Comparison of ENCODE assay signal across 12 cellular contexts in the genomic region with DNA sequence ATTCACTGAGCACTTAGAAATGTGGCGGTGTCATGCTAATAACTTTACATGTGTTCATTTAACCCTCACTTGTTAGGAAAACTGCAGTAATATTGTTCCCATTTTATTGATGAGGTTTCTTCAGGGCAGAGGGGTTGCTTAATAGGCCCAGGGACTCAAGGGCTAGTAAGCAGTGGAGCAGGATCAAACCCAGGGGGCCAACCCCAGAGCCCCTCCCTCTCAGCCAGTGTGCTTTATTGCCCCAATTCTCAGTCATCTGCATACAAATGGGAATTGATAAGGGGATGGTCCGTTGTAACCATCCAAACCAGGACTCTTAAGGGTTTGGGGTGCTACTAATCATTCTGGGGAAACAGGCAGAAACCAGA.
A peak's percentile ranks its signal among the peaks of the same experiment; 100 is the strongest.
DNase-seq lines count a peak whose midpoint lies in the region; ATAC-seq and TF ChIP-seq lines count a peak whose summit lies in the region.
"Had no signal": no experiment of that assay in that cellular context is flagged by ENCODE, and none has a peak within 500 bp of the region (broad histone marks: within the 10 kb centered on the region; RNA-seq: fewer than 3 reads in every experiment).

No MANE protein-coding gene starts in this region.

- H3K4me1 ChIP-seq in iPS DF 6.9 (ENCODE audit: control insufficient read depth, insufficient read depth, low read length), result peaks cover 2% of the 10 kb centered on the region; the same call in 1 of the 2 replicates

- DNase-seq in activated CD4-positive, alpha-beta T cell treated with anti-CD3 and anti-CD28 coated beads, Interleukin-2, amount 10 ng/mL, durations not matched to agents 7 days and 5 days, result no peak
- no peak for DNase-seq in activated CD4-positive, alpha-beta T cell treated with anti-CD3 and anti-CD28 coated beads for 48 hours
- DNase-seq in activated B cell treated with CpG ODN at 0.5 μM for 24 hours (no peak), iPS DF 6.9 (ENCODE audit: low read depth, low spot score) (no peak), progenitor cell of endocrine pancreas (ENCODE audit: low spot score, unreplicated experiment) (no peak), NAMALWA (ENCODE audit: low spot score) (no peak), NCI-H510A (lab: John Stamatoyannopoulos, UW) (no peak)
- no peak for DNase-seq in stimulated activated CD4-positive, alpha-beta T cell treated with anti-CD3 and anti-CD28 coated beads, Interleukin-4, amount 100 ng/mL, for 1 hour
- DNase-seq: activated CD4-positive, alpha-beta T cell treated with anti-CD3 and anti-CD28 coated beads for 4 hours; brain microvascular endothelial cell; NCI-H2227 treated with DMSO at 0.1 percent for 48 hours; SHP77 treated with DMSO at 0.1 percent for 48 hours had no signal

- no peaks in the 10 kb centered on the region for H3K9me3 ChIP-seq in iPS DF 6.9 (ENCODE audit: control insufficient read depth, insufficient read depth, low read length)

- H3K27ac Mint-ChIP-seq in activated CD4-positive, alpha-beta T cell treated with anti-CD3 and anti-CD28 coated beads, Interleukin-2, amount 10 ng/mL, durations not matched to agents 7 days and 5 days, result peak overlapping the region; percentile 70
- H3K27ac Mint-ChIP-seq in activated B cell treated with CpG ODN at 0.5 μM for 24 hours (peak overlapping the region; percentile 88), progenitor cell of endocrine pancreas (peak overlapping the region; percentile 51)

- no peak overlapping the region for H3K4me3 ChIP-seq in iPS DF 6.9 (ENCODE audit: low read length)

- WGBS in iPS DF 6.9 (ENCODE audit: insufficient coverage, insufficient read length), result no CpG with 5 or more reads among the region's 2 CpGs

- no peaks in the 10 kb centered on the region for H3K9me3 Mint-ChIP-seq in activated CD4-positive, alpha-beta T cell treated with anti-CD3 and anti-CD28 coated beads, Interleukin-2, amount 10 ng/mL, durations not matched to agents 7 days and 5 days
- no peaks in the 10 kb centered on the region for H3K9me3 Mint-ChIP-seq in activated B cell treated with CpG ODN at 0.5 μM for 24 hours
- no peaks in the 10 kb centered on the region for H3K9me3 Mint-ChIP-seq in progenitor cell of endocrine pancreas (ENCODE audit: low read depth)

- intact Hi-C loops in activated B cell treated with CpG ODN at 0.5 μM for 24 hours (cut with micrococcal nuclease), result loop anchor here (2.0 kb wide), 1 partner anchor 16 kb away; no protein-coding TSS in a partner anchor

- peaks cover 72% of the 10 kb centered on the region for H3K36me3 Mint-ChIP-seq in activated CD4-positive, alpha-beta T cell treated with anti-CD3 and anti-CD28 coated beads, Interleukin-2, amount 10 ng/mL, durations not matched to agents 7 days and 5 days (ENCODE audit: low read depth)
- peaks cover 63% of the 10 kb centered on the region for H3K36me3 Mint-ChIP-seq in activated B cell treated with CpG ODN at 0.5 μM for 24 hours (ENCODE audit: low read depth)
- no peaks in the 10 kb centered on the region for H3K36me3 Mint-ChIP-seq in progenitor cell of endocrine pancreas (ENCODE audit: insufficient read depth)

- TF ChIP-seq CTCF in activated B cell treated with CpG ODN at 0.5 μM for 24 hours (IDR thresholded peaks at IDR 0.05) (no peak), progenitor cell of endocrine pancreas (IDR thresholded peaks at IDR 0.05; ENCODE audit: unreplicated experiment) (no peak)

- peak overlapping the region; percentile 79 for H3K27ac ChIP-seq in iPS DF 6.9 (ENCODE audit: low read length)
- H3K27ac ChIP-seq: brain microvascular endothelial cell had no signal

- peak overlapping the region; percentile 55 for H3K4me3 Mint-ChIP-seq in activated CD4-positive, alpha-beta T cell treated with anti-CD3 and anti-CD28 coated beads, Interleukin-2, amount 10 ng/mL, durations not matched to agents 7 days and 5 days
- H3K4me3 Mint-ChIP-seq in activated B cell treated with CpG ODN at 0.5 μM for 24 hours (peak overlapping the region; percentile 74), progenitor cell of endocrine pancreas (ENCODE audit: low read depth) (no peak overlapping the region)

- ATAC-seq in activated B cell treated with CpG ODN at 0.5 μM for 24 hours (ENCODE audit: low read depth), result no peak

- no peaks in the 10 kb centered on the region for H3K36me3 ChIP-seq in iPS DF 6.9 (ENCODE audit: control insufficient read depth, insufficient read depth, low read length)
- H3K36me3 ChIP-seq: brain microvascular endothelial cell had no signal

- H3K27me3 Mint-ChIP-seq in activated CD4-positive, alpha-beta T cell treated with anti-CD3 and anti-CD28 coated beads, Interleukin-2, amount 10 ng/mL, durations not matched to agents 7 days and 5 days, result no peaks in the 10 kb centered on the region
- no peaks in the 10 kb centered on the region for H3K27me3 Mint-ChIP-seq in activated B cell treated with CpG ODN at 0.5 μM for 24 hours
- no peaks in the 10 kb centered on the region for H3K27me3 Mint-ChIP-seq in progenitor cell of endocrine pancreas

- H3K4me1 Mint-ChIP-seq in activated CD4-positive, alpha-beta T cell treated with anti-CD3 and anti-CD28 coated beads, Interleukin-2, amount 10 ng/mL, durations not matched to agents 7 days and 5 days, result peaks cover 70% of the 10 kb centered on the region
- peaks cover 85% of the 10 kb centered on the region for H3K4me1 Mint-ChIP-seq in activated B cell treated with CpG ODN at 0.5 μM for 24 hours
- H3K4me1 Mint-ChIP-seq in progenitor cell of endocrine pancreas (ENCODE audit: low read depth), result peaks cover 23% of the 10 kb centered on the region

- CTCF ChIA-PET in activated CD4-positive, alpha-beta T cell treated with anti-CD3 and anti-CD28 coated beads, Interleukin-2, amount 10 ng/mL, durations not matched to agents 7 days and 5 days (lab: Charles Lee), result interaction anchor here (1.0 kb wide), 1 partner anchor 11 kb away, joined by 3 read pairs; no protein-coding TSS in a partner anchor
- CTCF ChIA-PET in activated B cell treated with CpG ODN at 0.5 μM for 24 hours (lab: Charles Lee), result interaction anchor here (1.2 kb wide), 1 partner anchor 185 kb away, joined by 3 read pairs; no protein-coding TSS in a partner anchor

- POLR2A ChIA-PET in activated CD4-positive, alpha-beta T cell treated with anti-CD3 and anti-CD28 coated beads, Interleukin-2, amount 10 ng/mL, durations not matched to agents 7 days and 5 days (lab: Charles Lee), result no interaction called here
- POLR2A ChIA-PET in activated B cell treated with CpG ODN at 0.5 μM for 24 hours (lab: Charles Lee), result interaction anchor here (0.7 to 0.9 kb wide), 2 partner anchors 76 to 853 kb away, joined by 3 to 6 read pairs; no protein-coding TSS in a partner anchor

- no peaks in the 10 kb centered on the region for H3K27me3 ChIP-seq in iPS DF 6.9 (ENCODE audit: control insufficient read depth, insufficient read depth, low read length)
- H3K27me3 ChIP-seq: brain microvascular endothelial cell had no signal
